In genomic region chr18:2657043-2657512, GRCh38 we compare ENCODE assay signal across 8 cellular contexts. TPM values are rescaled to one million over a fixed set of nuclear protein-coding genes. Genes with fewer than 3 reads are reported as not detected.
DNase-seq lines count a peak whose midpoint lies in the region; ATAC-seq, FAIRE-seq and TF ChIP-seq lines count a peak whose summit lies in the region.

No MANE protein-coding gene starts in this region.

- ATAC-seq in psoas muscle, result no peak
- no peak for ATAC-seq in HG02571 (IDR thresholded peaks at IDR 0.05; ENCODE audit: unreplicated experiment)
- ATAC-seq in HG03460 (IDR thresholded peaks at IDR 0.05; ENCODE audit: unreplicated experiment), result no peak

- H3K9me3 ChIP-seq in PC-9 (ENCODE audit: insufficient read depth, low read depth) (no peaks in the 10 kb centered on the region), esophagus muscularis mucosa (no peaks in the 10 kb centered on the region), psoas muscle (no peaks in the 10 kb centered on the region)

- H3K4me3 ChIP-seq in PC-9, result peak overlapping the region; percentile 74
- H3K4me3 ChIP-seq in esophagus muscularis mucosa, result peak overlapping the region; percentile 91 to 98 (median 94)
- H3K4me3 ChIP-seq in psoas muscle, result peak overlapping the region; percentile 90

- DNase-seq in GM12892 (ENCODE audit: insufficient read length) (no peak), PC-9 (no peak), esophagus muscularis mucosa (ENCODE audit: extremely low spot score) (no peak), psoas muscle (no peak), HuH-7.5 (ENCODE audit: low spot score) (no peak), RPMI8226 (no peak)

- CTCF ChIA-PET in PC-9 (lab: Charles Lee), result no interaction called here

- H3K27me3 ChIP-seq in PC-9 (ENCODE audit: insufficient read depth, low read depth) (no peaks in the 10 kb centered on the region), esophagus muscularis mucosa (no peaks in the 10 kb centered on the region), psoas muscle (ENCODE audit: insufficient read depth in 3 of 3, low read length in 2 of 3) (no peaks in the 10 kb centered on the region)

- H3K27ac ChIP-seq in PC-9, result peak overlapping the region; percentile 83; the same call in 1 of the 2 replicates
- peak overlapping the region; percentile 97 to 99 (median 98) for H3K27ac ChIP-seq in esophagus muscularis mucosa (replicated peaks in 1 of 4)
- peak overlapping the region; percentile 96 for H3K27ac ChIP-seq in psoas muscle

- H3K36me3 ChIP-seq in PC-9 (ENCODE audit: low read depth) (no peaks in the 10 kb centered on the region), esophagus muscularis mucosa (no peaks in the 10 kb centered on the region), psoas muscle (ENCODE audit: insufficient read depth in 1 of 2, low read depth in 1 of 2) (no peaks in the 10 kb centered on the region)

- H4K20me1 ChIP-seq in PC-9 (ENCODE audit: insufficient read depth), result peaks cover 40% of the 10 kb centered on the region

- no peak for TF ChIP-seq EP300 in esophagus muscularis mucosa (IDR thresholded peaks at IDR 0.05)

- H3K4me1 ChIP-seq in PC-9 (replicated peaks; ENCODE audit: insufficient read depth) (peaks cover 46% of the 10 kb centered on the region), esophagus muscularis mucosa (peaks cover 23 to 48% (median 44%) of the 10 kb centered on the region in 4 donors), psoas muscle (peaks cover 22% of the 10 kb centered on the region)

- H3F3A ChIP-seq in PC-9 (ENCODE audit: insufficient read depth, low read depth), result 0 out of 2 replicates have a peak, but pooled peaks cover 11% of the 10 kb centered on the region

- no TSS peak for BruUV-seq in PC-9 (replicated peaks; lab: Mats Ljungman, UMichigan)

- TF ChIP-seq CTCF in PC-9 (conservative IDR thresholded peaks at IDR 0.05) (no peak), esophagus muscularis mucosa (IDR thresholded peaks at IDR 0.05) (no peak), psoas muscle (IDR thresholded peaks at IDR 0.05) (no peak)

- WGBS in esophagus muscularis mucosa, result 1% methylated on average over 11 of the region's 11 CpGs
- 6 to 8% (median 8%) methylated on average over 11 of the region's 11 CpGs for WGBS in psoas muscle, 3 donors

- TF ChIP-seq POLR2A in GM12892 (IDR thresholded peaks at IDR 0.05; ENCODE audit: low read depth, low read length) (no peak), esophagus muscularis mucosa (IDR thresholded peaks at IDR 0.05; ENCODE audit: low read depth) (no peak)

- POLR2A ChIA-PET in PC-9 (lab: Charles Lee; ENCODE audit: unreplicated experiment), result interaction anchor here (0.6 to 0.7 kb wide), 2 partner anchors 472 to 1589 kb away, joined by 3 read pairs; no protein-coding TSS in a partner anchor

- peaks cover 60% of the 10 kb centered on the region for H3K79me2 ChIP-seq in PC-9 (ENCODE audit: low read depth)

- FAIRE-seq in GM12892 (lab: Jason Lieb, UNC), result peak; percentile 56

- 0 out of 2 replicates have a peak overlapping the region, but pooled peaks have one; percentile 91 for H2AFZ ChIP-seq in PC-9

- intact Hi-C loops in PC-9 (cut with micrococcal nuclease; ENCODE audit: unreplicated experiment) (no loop called here), esophagus muscularis mucosa (cut with DNase I) (loop anchor here (5.0 to 10.0 kb wide), 2 partner anchors 85 to 788 kb away; partner anchors contain the start of genes METTL4 and NDC80), psoas muscle (cut with DNase I) (loop anchor here (5.0 to 10.0 kb wide), 3 partner anchors 85 to 590 kb away; partner anchors contain the start of genes METTL4 (in 1 of the 2), MYL12A (in 1 of the 2) and NDC80 (in 1 of the 2))

- H3K9me2 ChIP-seq in PC-9 (ENCODE audit: insufficient read depth), result no peaks in the 10 kb centered on the region

- H3K4me2 ChIP-seq in PC-9, result peak overlapping the region; percentile 97

RNA-seq across cellular contexts. Expression of gene SMCHD1, which starts 1.6 kb away (rescaled TPM):
- 39.8 TPM for polyA plus RNA-seq in GM12892 (2012; ENCODE audit: missing spikeins)
- total RNA-seq in PC-9 (2021) (44.9 and 73.7 TPM in 2 replicates), esophagus muscularis mucosa (10 to 100 TPM; 47.9 to 62.3 (median 58.2) TPM), psoas muscle (10 to 100 TPM; 20.3 to 23.0 (median 21.6) TPM)
- 10 to 100 TPM in 1 of 3 donors, 1 to 10 TPM in 2; 6.2 to 11.6 (median 7.5) TPM for polyA plus RNA-seq in psoas muscle
